In genomic region chrX:74614193-74614909, GRCh38 we compare ENCODE assay signal across 8 cellular contexts. TPM values are rescaled to one million over a fixed set of nuclear protein-coding genes. Genes with fewer than 3 reads are reported as not detected.
DNase-seq lines count a peak whose midpoint lies in the region; ATAC-seq and TF ChIP-seq lines count a peak whose summit lies in the region.

RLIM (minus strand) TSS chrX:74614624; CDS start chrX:74595977, 18,647 bp downstream.

- no peak for TF ChIP-seq CTCF in AG10803 (conservative IDR thresholded peaks at IDR 0.05; ENCODE audit: low read length)

- peak within 1 kb of the TSS; percentile 78 for H3K4me3 ChIP-seq in AG10803 (ENCODE audit: low read length)

- peak; percentile 96 for ATAC-seq in GM19043 (IDR thresholded peaks at IDR 0.05; ENCODE audit: low read depth, unreplicated experiment)
- peak; percentile 93 for ATAC-seq in HG03378 (IDR thresholded peaks at IDR 0.05; ENCODE audit: unreplicated experiment)

- DNase-seq in AG10803 (ENCODE audit: low read depth): peak; percentile 96
- DNase-seq in NCI-H460 (ENCODE audit: extremely low read depth, low read depth): peak; percentile 96
- DNase-seq in activated CD4-positive, CD25-positive, alpha-beta regulatory T cell treated with anti-CD3 and anti-CD28 coated beads, Interleukin-2, amount 50 U/mL, for 72 hours: peak; percentile 81
- peak; percentile 92 for DNase-seq in cerebellum (ENCODE audit: low spot score)
- peak; percentile 97 for DNase-seq in islet precursor cell
- peak; percentile 79 to 88 (median 82) for DNase-seq in stimulated activated CD4-positive, alpha-beta T cell treated with anti-CD3 and anti-CD28 coated beads, Interleukin-12 subunit alpha, Interleukin-12 subunit beta, amount 100 ng/mL, for 48 hours (ENCODE audit: low read depth in 2 of 3, low spot score in 1 of 3)

RNA-seq across cellular contexts. Expression of gene RLIM, which starts in this region (rescaled TPM):
- 67.3 and 73.2 TPM in 2 replicates for total RNA-seq in NCI-H460 (2014; rRNA removed; shearing (Covaris generic))
- 46.2 and 62.9 TPM in 2 replicates for polyA plus RNA-seq in NCI-H460 (2014; cell fraction: nucleus; rRNA removed)
- 70.9 TPM for total RNA-seq in cerebellum

Comparison
In these comparisons a context has a peak if more than half of its experiments do, and no peak if none do; other contexts are left out.
1. Peak in every context shown above with its lines: DNase-seq, ATAC-seq and H3K4me3 ChIP-seq.